In genomic region chr5:95972196-95972595, GRCh38 we compare ENCODE assay signal across 9 cellular contexts.
"Had no signal": no experiment of that assay in that cellular context is flagged by ENCODE, and none has a peak within 500 bp of the region (broad histone marks: within the 10 kb centered on the region; RNA-seq: fewer than 3 reads in every experiment).

No MANE protein-coding gene starts in this region.

- H2AFZ ChIP-seq: GM23338 had no signal

- H3K27me3 Mint-ChIP-seq: IgD-negative memory B cell had no signal

- H3K4me2 ChIP-seq: GM23338 had no signal

- H3K4me1 Mint-ChIP-seq: H9, IgD-negative memory B cell had no signal

- H3K27ac ChIP-seq: HL-60 had no signal

- H3K9me3 Mint-ChIP-seq: GM23338, H9 had no signal

- DNase-seq: H9, HCEC 1CT, HFFc6, KG1 had no signal

- H3K27ac Mint-ChIP-seq: GM23338, H9, HFFc6, IgD-negative memory B cell had no signal

- FAIRE-seq: H1, H54 had no signal

- H3K4me3 Mint-ChIP-seq: GM23338, H9, HFFc6, IgD-negative memory B cell had no signal

- H3K4me3 ChIP-seq: GM23338 had no signal

- ATAC-seq: GM23338 had no signal
